Comparison of ENCODE assay signal across 4 cellular contexts in genomic region chr19:42843631-42844030, GRCh38. TPM values are rescaled to one million over a fixed set of nuclear protein-coding genes. Genes with fewer than 3 reads are reported as not detected.
"Had no signal": no experiment of that assay in that cellular context is flagged by ENCODE, and none has a peak within 500 bp of the region (broad histone marks: within the 10 kb centered on the region; RNA-seq: fewer than 3 reads in every experiment).

No MANE protein-coding gene starts in this region.

RNA-seq across cellular contexts. Expression of gene PSG1, which starts 35.9 kb away (rescaled TPM):
- total RNA-seq: H4, H7, HepG2, K562 had no signal
- polyA plus RNA-seq: HepG2, K562 had no signal
